8 cellular contexts compared by ENCODE assay signal in genomic region chr22:20456064-20456721, GRCh38. TPM values are rescaled to one million over a fixed set of nuclear protein-coding genes. Genes with fewer than 3 reads are reported as not detected.
DNase-seq lines count a peak whose midpoint lies in the region; ATAC-seq and TF ChIP-seq lines count a peak whose summit lies in the region.

No MANE protein-coding gene starts in this region.

- H3K79me2 ChIP-seq in DND-41 (ENCODE audit: insufficient read depth, low read length) (no peaks in the 10 kb centered on the region), OCI-LY7 (ENCODE audit: insufficient read depth, low read depth, low read length) (no peaks in the 10 kb centered on the region)

- intact Hi-C loops in OCI-LY7 (cut with micrococcal nuclease; ENCODE audit: unreplicated experiment): loop anchor here (1.0 to 10.0 kb wide), 2 partner anchors 38 to 301 kb away; partner anchors contain the start of gene CCDC188

- peak overlapping the region; percentile 21 to 90 (median 74) for H3K27ac Mint-ChIP-seq in naive thymus-derived CD8-positive, alpha-beta T cell
- no peak overlapping the region for H3K27ac Mint-ChIP-seq in stimulated activated effector memory CD8-positive, alpha-beta T cell treated with anti-CD3 and anti-CD28 coated beads, Interleukin-12 subunit alpha, Interleukin-12 subunit beta, amount 100 ng/mL, for 72 hours

- peak; percentile 97 for ATAC-seq in DND-41 (ENCODE audit: insufficient read depth, low read depth)
- peak; percentile 98 to 100 for ATAC-seq in naive thymus-derived CD8-positive, alpha-beta T cell
- ATAC-seq in stimulated activated effector memory CD8-positive, alpha-beta T cell treated with anti-CD3 and anti-CD28 coated beads, Interleukin-12 subunit alpha, Interleukin-12 subunit beta, amount 100 ng/mL, for 72 hours: peak; percentile 91
- ATAC-seq in HG02840 (IDR thresholded peaks at IDR 0.05; ENCODE audit: low FRiP score, unreplicated experiment): no peak

- no peaks in the 10 kb centered on the region for H3K27me3 ChIP-seq in DND-41 (ENCODE audit: insufficient read depth, low read length, poor library complexity)

- H2AFZ ChIP-seq in DND-41 (ENCODE audit: low read depth, low read length): peak overlapping the region; percentile 80
- H2AFZ ChIP-seq in OCI-LY7 (ENCODE audit: low read length): peak overlapping the region; percentile 47; the same call in 1 of the 2 replicates

- CTCF ChIA-PET in OCI-LY7 (lab: Charles Lee; ENCODE audit: unreplicated experiment): interaction anchor here (1.0 to 1.1 kb wide), 2 partner anchors 7 to 38 kb away, joined by 4 to 6 read pairs; no protein-coding TSS in a partner anchor

- BruUV-seq in OCI-LY7 (replicated peaks; lab: Mats Ljungman, UMichigan): no TSS peak

- H3K4me3 Mint-ChIP-seq in naive thymus-derived CD8-positive, alpha-beta T cell: peak overlapping the region in 3 of 10 donors; percentile 30 to 51 (median 46)
- H3K4me3 Mint-ChIP-seq in stimulated activated effector memory CD8-positive, alpha-beta T cell treated with anti-CD3 and anti-CD28 coated beads, Interleukin-12 subunit alpha, Interleukin-12 subunit beta, amount 100 ng/mL, for 72 hours: no peak overlapping the region

- H3K4me1 Mint-ChIP-seq in naive thymus-derived CD8-positive, alpha-beta T cell: peaks cover 22 to 44% (median 35%) of the 10 kb centered on the region in 4 donors
- H3K4me1 Mint-ChIP-seq in stimulated activated effector memory CD8-positive, alpha-beta T cell treated with anti-CD3 and anti-CD28 coated beads, Interleukin-12 subunit alpha, Interleukin-12 subunit beta, amount 100 ng/mL, for 72 hours: peaks cover 27% of the 10 kb centered on the region

- H3K4me1 ChIP-seq in DND-41 (ENCODE audit: insufficient read depth, low read length): peaks cover 7% of the 10 kb centered on the region; the same call in 1 of the 2 replicates
- peaks cover 6% of the 10 kb centered on the region for H3K4me1 ChIP-seq in OCI-LY7 (ENCODE audit: insufficient read depth, low read length, poor library complexity, severe bottlenecking)

- H3K4me2 ChIP-seq in DND-41 (ENCODE audit: insufficient read depth, low read length) (no peak overlapping the region), OCI-LY7 (ENCODE audit: low read length) (no peak overlapping the region)

- H3K9me3 ChIP-seq in DND-41 (ENCODE audit: insufficient read depth, low read length, severe bottlenecking) (no peaks in the 10 kb centered on the region), OCI-LY7 (ENCODE audit: low read length) (no peaks in the 10 kb centered on the region)

- DNase-seq in DND-41 (peak; percentile 84), HT-29 (ENCODE audit: low spot score) (peak; percentile 87), OCI-LY7 (ENCODE audit: low spot score) (peak; percentile 85), activated T-cell treated with anti-CD3 and anti-CD28 coated beads for 4 hours (peak; percentile 61), fibroblast of gingiva (ENCODE audit: low read depth) (peak; percentile 80)
- DNase-seq in naive thymus-derived CD8-positive, alpha-beta T cell: peak; percentile 65 to 88 (median 76)
- DNase-seq in stimulated activated effector memory CD8-positive, alpha-beta T cell treated with anti-CD3 and anti-CD28 coated beads, Interleukin-12 subunit alpha, Interleukin-12 subunit beta, amount 100 ng/mL, for 72 hours (ENCODE audit: low spot score in 2 of 2): peak; percentile 68 to 82

- H3K36me3 ChIP-seq in DND-41 (ENCODE audit: insufficient read depth, low read length) (peaks cover 40% of the 10 kb centered on the region), OCI-LY7 (ENCODE audit: insufficient read depth, low read length) (no peaks in the 10 kb centered on the region)

- H4K20me1 ChIP-seq in DND-41 (ENCODE audit: insufficient read depth, low read length): no peaks in the 10 kb centered on the region
- H4K20me1 ChIP-seq in OCI-LY7 (ENCODE audit: insufficient read depth, low read length): no peaks in the 10 kb centered on the region

- 0 out of 2 replicates have a peak overlapping the region, but pooled peaks have one; percentile 1 for H3K9ac ChIP-seq in DND-41 (ENCODE audit: low read depth, low read length)

- no peaks in the 10 kb centered on the region for H3K9me3 Mint-ChIP-seq in naive thymus-derived CD8-positive, alpha-beta T cell
- no peaks in the 10 kb centered on the region for H3K9me3 Mint-ChIP-seq in stimulated activated effector memory CD8-positive, alpha-beta T cell treated with anti-CD3 and anti-CD28 coated beads, Interleukin-12 subunit alpha, Interleukin-12 subunit beta, amount 100 ng/mL, for 72 hours

- H3K27me3 Mint-ChIP-seq in naive thymus-derived CD8-positive, alpha-beta T cell: no peaks in the 10 kb centered on the region

- POLR2A ChIA-PET in OCI-LY7 (lab: Charles Lee): interaction anchor here (0.6 to 0.9 kb wide), 2 partner anchors 38 to 471 kb away, joined by 3 read pairs; no protein-coding TSS in a partner anchor
- POLR2A ChIA-PET in naive thymus-derived CD8-positive, alpha-beta T cell (lab: Charles Lee): interaction anchor here (0.9 to 1.8 kb wide), 5 partner anchors 27 to 101 kb away, joined by 4 to 13 read pairs (median 4); no protein-coding TSS in a partner anchor

- peak; percentile 98 for TF ChIP-seq CTCF in DND-41 (IDR thresholded peaks at IDR 0.05; ENCODE audit: borderline replicate concordance, extremely low read depth, low read length, poor library complexity, severe bottlenecking)
- TF ChIP-seq CTCF in OCI-LY7 (conservative IDR thresholded peaks at IDR 0.05; ENCODE audit: low read length): peak; percentile 93

- H3K4me3 ChIP-seq in DND-41 (ENCODE audit: low read depth in 1 of 2, low read length in 2 of 2): no peak overlapping the region
- no peak overlapping the region for H3K4me3 ChIP-seq in OCI-LY7 (ENCODE audit: low read depth, low read length, poor library complexity, severe bottlenecking)

- peak overlapping the region; percentile 59 for H3K27ac ChIP-seq in DND-41 (ENCODE audit: low read length)
- H3K27ac ChIP-seq in OCI-LY7 (ENCODE audit: low read depth, low read length, poor library complexity, severe bottlenecking): no peak overlapping the region

- H3K36me3 Mint-ChIP-seq in naive thymus-derived CD8-positive, alpha-beta T cell: peaks cover 0 to 55% (median 20%) of the 10 kb centered on the region in 3 donors
- H3K36me3 Mint-ChIP-seq in stimulated activated effector memory CD8-positive, alpha-beta T cell treated with anti-CD3 and anti-CD28 coated beads, Interleukin-12 subunit alpha, Interleukin-12 subunit beta, amount 100 ng/mL, for 72 hours: peaks cover 22% of the 10 kb centered on the region

- H3K9me2 ChIP-seq in OCI-LY7 (ENCODE audit: insufficient read depth, low read length): no peaks in the 10 kb centered on the region

RNA-seq across cellular contexts. Expression of gene SCARF2, which starts 18.6 kb away (rescaled TPM):
- 0.18 and 0.39 TPM in 2 replicates for total RNA-seq in HT-29 (2014; rRNA removed; shearing (Covaris generic))
- total RNA-seq in OCI-LY7 (2014; rRNA removed; shearing (Covaris generic)): 1.0 and 1.2 TPM in 2 replicates
- total RNA-seq in OCI-LY7 (2022): 2.2 and 3.2 TPM in 2 replicates
- total RNA-seq in naive thymus-derived CD8-positive, alpha-beta T cell: 1 to 10 TPM; 2.9 to 3.1 TPM
- polyA plus RNA-seq in naive thymus-derived CD8-positive, alpha-beta T cell: under 1 TPM; 0.07 to 0.51 (median 0.10) TPM

RNA-seq across cellular contexts. Expression of gene KLHL22, which starts 39.4 kb away (rescaled TPM):
- total RNA-seq in HT-29 (2014; rRNA removed; shearing (Covaris generic)): 12.8 and 15.7 TPM in 2 replicates
- 11.4 and 14.8 TPM in 2 replicates for total RNA-seq in OCI-LY7 (2014; rRNA removed; shearing (Covaris generic))
- 32.9 and 38.1 TPM in 2 replicates for total RNA-seq in OCI-LY7 (2022)
- total RNA-seq in naive thymus-derived CD8-positive, alpha-beta T cell: 10 to 100 TPM; 65.0 to 71.9 TPM
- polyA plus RNA-seq in naive thymus-derived CD8-positive, alpha-beta T cell: 10 to 100 TPM; 16.1 to 25.4 (median 20.0) TPM

RNA-seq across cellular contexts. Expression of gene MED15, which starts 51.2 kb away (rescaled TPM):
- total RNA-seq in HT-29 (2014; rRNA removed; shearing (Covaris generic)): 110 and 127 TPM in 2 replicates
- 26.7 and 28.7 TPM in 2 replicates for total RNA-seq in OCI-LY7 (2014; rRNA removed; shearing (Covaris generic))
- total RNA-seq in OCI-LY7 (2022): 62.5 and 79.2 TPM in 2 replicates
- 100 to 1,000 TPM; 308 to 327 TPM for total RNA-seq in naive thymus-derived CD8-positive, alpha-beta T cell
- 10 to 100 TPM; 25.4 to 85.2 (median 38.2) TPM for polyA plus RNA-seq in naive thymus-derived CD8-positive, alpha-beta T cell
